9 cellular contexts compared by ENCODE assay signal in genomic region chr5:60960591-60960990, GRCh38. TPM values are rescaled to one million over a fixed set of nuclear protein-coding genes. Genes with fewer than 3 reads are reported as not detected.
DNase-seq lines count a peak whose midpoint lies in the region; ATAC-seq and TF ChIP-seq lines count a peak whose summit lies in the region.
"Had no signal": no experiment of that assay in that cellular context is flagged by ENCODE, and none has a peak within 500 bp of the region (broad histone marks: within the 10 kb centered on the region; RNA-seq: fewer than 3 reads in every experiment).

No MANE protein-coding gene starts in this region.

- H3K4me3 Mint-ChIP-seq in nephron progenitor cell: no peak overlapping the region
- H3K4me3 Mint-ChIP-seq: T-helper 2 cell treated with Interferon-gamma antibody and Interleukin-4, amounts not matched to agents 5 μg/mL and 100 μg/mL, for 36 hours had no signal

- DNase-seq in DND-41 (no peak), IMR-90 (peak; percentile 46), cerebellar cortex (ENCODE audit: low spot score) (peak; percentile 20), nephron progenitor cell (no peak), NCI-H82 (lab: John Stamatoyannopoulos, UW) (no peak), NCI-H82 treated with DMSO at 0.1 percent for 48 hours (lab: John Stamatoyannopoulos, UW; ENCODE audit: unreplicated experiment) (no peak)
- DNase-seq in activated CD8-positive, alpha-beta memory T cell treated with anti-CD3 and anti-CD28 coated beads for 24 hours: no peak
- no peak for DNase-seq in activated CD4-positive, alpha-beta T cell treated with anti-CD3 and anti-CD28 coated beads for 48 hours

- peaks cover 24% of the 10 kb centered on the region for H3K9me3 Mint-ChIP-seq in nephron progenitor cell

- no peaks in the 10 kb centered on the region for H3K9me3 ChIP-seq in DND-41 (ENCODE audit: insufficient read depth, low read length, severe bottlenecking)
- no peaks in the 10 kb centered on the region for H3K9me3 ChIP-seq in IMR-90 (ENCODE audit: control insufficient read depth, insufficient read depth, low read length)

- H3K4me3 ChIP-seq in DND-41 (ENCODE audit: low read depth in 1 of 2, low read length in 2 of 2): no peak overlapping the region
- no peak overlapping the region for H3K4me3 ChIP-seq in IMR-90 (ENCODE audit: insufficient read depth, low read depth, low read length)

- CTCF ChIA-PET in IMR-90 (lab: Yijun Ruan, JAX): interaction anchor here (0.6 kb wide), 2 partner anchors 277 to 1803 kb away, joined by 3 to 5 read pairs; no protein-coding TSS in a partner anchor

- no peaks in the 10 kb centered on the region; the same call in 1 of the 2 replicates for H4K20me1 ChIP-seq in DND-41 (ENCODE audit: insufficient read depth, low read length)
- no peaks in the 10 kb centered on the region; the same call in 1 of the 2 replicates for H4K20me1 ChIP-seq in IMR-90 (ENCODE audit: insufficient read depth, low read length)

- no peaks in the 10 kb centered on the region for H3K4me1 Mint-ChIP-seq in nephron progenitor cell

- no peak overlapping the region for H3K9ac ChIP-seq in DND-41 (ENCODE audit: low read depth, low read length)
- no peak overlapping the region for H3K9ac ChIP-seq in IMR-90 (ENCODE audit: low read depth, low read length)

- H2AFZ ChIP-seq in DND-41 (ENCODE audit: low read depth, low read length) (no peak overlapping the region), IMR-90 (replicated peaks; ENCODE audit: low read length, poor library complexity) (no peak overlapping the region)

- H3K4me2 ChIP-seq in DND-41 (ENCODE audit: insufficient read depth, low read length) (no peak overlapping the region), IMR-90 (ENCODE audit: low read depth, low read length) (no peak overlapping the region)

- no peak overlapping the region for H2AK9ac ChIP-seq in IMR-90 (replicated peaks; ENCODE audit: low read depth, low read length, poor library complexity)

- H4K5ac ChIP-seq in IMR-90 (ENCODE audit: low read depth, low read length): no peak overlapping the region

- H3K27ac ChIP-seq in DND-41 (ENCODE audit: low read length) (no peak overlapping the region), IMR-90 (ENCODE audit: insufficient read depth, low read length) (no peak overlapping the region)

- TF ChIP-seq CTCF in DND-41 (IDR thresholded peaks at IDR 0.05; ENCODE audit: borderline replicate concordance, extremely low read depth, low read length, poor library complexity, severe bottlenecking) (peak; percentile 47), IMR-90 (conservative IDR thresholded peaks at IDR 0.05; ENCODE audit: low read depth, low read length) (peak; percentile 62), nephron progenitor cell (IDR thresholded peaks at IDR 0.05) (peak; percentile 58)

- H2BK20ac ChIP-seq in IMR-90 (ENCODE audit: low read depth, low read length): no peak overlapping the region

- H2BK15ac ChIP-seq in IMR-90 (ENCODE audit: low read depth, low read length): no peak overlapping the region

- TF ChIP-seq RAD21 in IMR-90 (IDR thresholded peaks at IDR 0.05; ENCODE audit: low read length): peak; percentile 38

- no peak for TF ChIP-seq POLR2A in IMR-90 (IDR thresholded peaks at IDR 0.05; ENCODE audit: low read depth, low read length)

- WGBS in IMR-90 (ENCODE audit: extremely low coverage in 2 of 2, insufficient read length in 1 of 2), 2 experiments: no CpG with 5 or more reads among the region's 2 CpGs

- no peaks in the 10 kb centered on the region; the same call in 1 of the 2 replicates for H3K79me2 ChIP-seq in DND-41 (ENCODE audit: insufficient read depth, low read length)

- H3K27me3 ChIP-seq in DND-41 (ENCODE audit: insufficient read depth, low read length, poor library complexity) (no peaks in the 10 kb centered on the region), IMR-90 (ENCODE audit: control insufficient read depth, insufficient read depth, low read length) (no peaks in the 10 kb centered on the region)

- no peak overlapping the region for H3K23ac ChIP-seq in IMR-90 (ENCODE audit: low read depth, low read length)

- H3K27ac Mint-ChIP-seq in nephron progenitor cell: no peak overlapping the region
- H3K27ac Mint-ChIP-seq: T-helper 2 cell treated with Interferon-gamma antibody and Interleukin-4, amounts not matched to agents 5 μg/mL and 100 μg/mL, for 36 hours had no signal

- no peak overlapping the region for H2AK5ac ChIP-seq in IMR-90 (ENCODE audit: low read depth, low read length)

- POLR2A ChIA-PET in IMR-90 (lab: Charles Lee; ENCODE audit: unreplicated experiment): no interaction called here

- intact Hi-C loops in IMR-90 (cut with micrococcal nuclease): loop anchor here (1.0 to 5.0 kb wide), 3 partner anchors 202 to 974 kb away; partner anchors contain the start of gene SMIM15

- H4K8ac ChIP-seq in IMR-90 (ENCODE audit: low read depth in 2 of 2, low read length in 2 of 2): no peak overlapping the region

- H3K27me3 Mint-ChIP-seq in nephron progenitor cell (ENCODE audit: low read depth, poor library complexity): no peaks in the 10 kb centered on the region

- H3K18ac ChIP-seq in IMR-90 (ENCODE audit: low read depth, low read length): no peak overlapping the region

- no peak overlapping the region for H2BK5ac ChIP-seq in IMR-90 (ENCODE audit: low read depth, low read length, poor library complexity, severe bottlenecking)

- no peak overlapping the region for H3K4ac ChIP-seq in IMR-90 (ENCODE audit: low read depth, low read length)

- dilution Hi-C loops in IMR-90 (cut with HindIII; ENCODE audit: low sequenced_read_pairs, unreplicated experiment): no loop called here

- BruUV-seq in IMR-90 (replicated peaks; lab: Mats Ljungman, UMichigan): no TSS peak

- no peaks in the 10 kb centered on the region for H3K4me1 ChIP-seq in DND-41 (ENCODE audit: insufficient read depth, low read length)
- H3K4me1 ChIP-seq in IMR-90 (ENCODE audit: control insufficient read depth, insufficient read depth, low read length): no peaks in the 10 kb centered on the region

- in situ Hi-C loops in IMR-90 (cut with MboI; ENCODE audit: low sequenced_read_pairs): loop anchor here (25.0 kb wide), 2 partner anchors 702 to 977 kb away; no protein-coding TSS in a partner anchor

- H3K79me1 ChIP-seq in IMR-90 (ENCODE audit: low read depth in 1 of 2, low read length in 2 of 2): peaks cover 9 to 10% of the 10 kb centered on the region in 2 experiments; a peak in 3 of 4 replicates

- no peak overlapping the region for H3K14ac ChIP-seq in IMR-90 (replicated peaks; ENCODE audit: low read depth, low read length)

- no peaks in the 10 kb centered on the region for H3K9me1 ChIP-seq in IMR-90 (ENCODE audit: insufficient read depth, low read length)

- ATAC-seq in DND-41 (ENCODE audit: insufficient read depth, low read depth) (no peak), IMR-90 (ENCODE audit: low read depth) (0 out of 2 replicates have a peak, but pooled peaks have one; percentile 59)

- no peak overlapping the region for H3K56ac ChIP-seq in IMR-90 (ENCODE audit: extremely low read depth, insufficient read depth, low read length)

- H3K36me3 ChIP-seq in DND-41 (ENCODE audit: insufficient read depth, low read length): no peaks in the 10 kb centered on the region
- no peaks in the 10 kb centered on the region for H3K36me3 ChIP-seq in IMR-90 (ENCODE audit: control insufficient read depth, insufficient read depth, low read length)

- peaks cover 17% of the 10 kb centered on the region for H3K36me3 Mint-ChIP-seq in nephron progenitor cell (ENCODE audit: low read depth)

- no peak overlapping the region for H2BK120ac ChIP-seq in IMR-90 (ENCODE audit: low read depth, low read length)

- no peak overlapping the region for H4K91ac ChIP-seq in IMR-90 (ENCODE audit: insufficient read depth, low read depth, low read length)

TF ChIP-seq in IMR-90, 13 proteins besides CTCF, POLR2A, EP300 and RAD21:
- TF ChIP-seq SMC3 (IDR thresholded peaks at IDR 0.05; ENCODE audit: low read depth, low read length) (peak; percentile 44; the same call in 1 of the 2 replicates), USF2 (IDR thresholded peaks at IDR 0.05; ENCODE audit: low read depth, low read length) (no peak)
TF ChIP-seq in IMR-90: peak in this region for 1.

RNA-seq across cellular contexts. Expression of gene NDUFAF2, which starts 15.6 kb away (rescaled TPM):
- total RNA-seq in IMR-90 (2012; rRNA removed): 11.8 and 34.2 TPM in 2 replicates
- polyA plus RNA-seq in IMR-90 (2012; rRNA removed): 24.7 and 27.2 TPM in 2 replicates
- polyA plus RNA-seq in IMR-90 (2012; cell fraction: cytosol; rRNA removed): 5.5 and 5.7 TPM in 2 replicates
- polyA plus RNA-seq in IMR-90 (2012; cell fraction: nucleus; rRNA removed; ENCODE audit: low replicate concordance): 1.1 and 8.6 TPM in 2 replicates

RNA-seq across cellular contexts. Expression of gene ERCC8, which starts 15.7 kb away (rescaled TPM):
- total RNA-seq in IMR-90 (2012; rRNA removed): 29.2 and 36.7 TPM in 2 replicates
- polyA plus RNA-seq in IMR-90 (2012; rRNA removed): 9.1 and 12.6 TPM in 2 replicates
- polyA plus RNA-seq in IMR-90 (2012; cell fraction: cytosol; rRNA removed): 2.7 and 3.2 TPM in 2 replicates
- polyA plus RNA-seq in IMR-90 (2012; cell fraction: nucleus; rRNA removed; ENCODE audit: low replicate concordance): 1.7 and 9.5 TPM in 2 replicates

Comparison
In these comparisons a context has a peak if more than half of its experiments do, and no peak if none do; other contexts are left out.
1. DNase-seq: peak in IMR-90 (single experiment) and cerebellar cortex (single experiment); none in DND-41 (single experiment), nephron progenitor cell (single experiment), activated CD8-positive, alpha-beta memory T cell treated with anti-CD3 and anti-CD28 coated beads for 24 hours (single experiment), NCI-H82 (single experiment), NCI-H82 treated with DMSO at 0.1 percent for 48 hours (single experiment) and activated CD4-positive, alpha-beta T cell treated with anti-CD3 and anti-CD28 coated beads for 48 hours (single experiment).
2. Peak in every context shown above with its lines, with median percentiles within 50 percentile points of each other: CTCF ChIP-seq.